27 cellular contexts compared by ENCODE assay signal in genomic region chr19:10640361-10640760, GRCh38. TPM values are rescaled to one million over a fixed set of nuclear protein-coding genes. Genes with fewer than 3 reads are reported as not detected.
"Had no signal": no experiment of that assay in that cellular context is flagged by ENCODE, and none has a peak within 500 bp of the region (broad histone marks: within the 10 kb centered on the region; RNA-seq: fewer than 3 reads in every experiment).

No MANE protein-coding gene starts in this region.

- H3K9me3 ChIP-seq: left lung, spleen, thyroid gland had no signal

- FAIRE-seq: endometrium, TTC549 had no signal

- DNase-seq: activated CD4-positive, alpha-beta T cell treated with anti-CD3 and anti-CD28 coated beads for 1 hour; activated CD4-positive, alpha-beta T cell treated with anti-CD3 and anti-CD28 coated beads, Interleukin-2, amount 50 U/mL, for 4 hours; activated CD8-positive, alpha-beta memory T cell treated with anti-CD3 and anti-CD28 coated beads, Interleukin-2, amount 10 ng/mL, durations not matched to agents 7 days and 5 days; activated naive CD4-positive, alpha-beta T cell; activated T-cell treated with anti-CD3 and anti-CD28 coated beads for 4 hours; aorta; effector CD4-positive, alpha-beta T cell; foreskin fibroblast; immature natural killer cell; left lung; naive thymus-derived CD4-positive, alpha-beta T cell; retina; spleen; stimulated activated CD4-positive, alpha-beta T cell treated with anti-CD3 and anti-CD28 coated beads, Interleukin-4, amount 100 ng/mL, for 1 hour; stimulated activated naive CD8-positive, alpha-beta T cell treated with anti-CD3 and anti-CD28 coated beads, Interleukin-15, Interleukin-2, amounts not matched to agents 100 U/mL and 50 U/mL, for 24 hours; T-helper 1 cell; WERI-Rb-1 had no signal

- H3K4me3 Mint-ChIP-seq: activated CD8-positive, alpha-beta memory T cell treated with anti-CD3 and anti-CD28 coated beads, Interleukin-2, amount 10 ng/mL, durations not matched to agents 7 days and 5 days; brain; dendritic cell treated with granulocyte-macrophage colony-stimulating factor and Interleukin-4, amounts not matched to agents 40 ng/mL and 50 ng/mL, for 4 days; immature natural killer cell; naive thymus-derived CD4-positive, alpha-beta T cell had no signal

- H3K79me2 ChIP-seq: hepatocyte had no signal

- H3K27me3 Mint-ChIP-seq: activated CD8-positive, alpha-beta memory T cell treated with anti-CD3 and anti-CD28 coated beads, Interleukin-2, amount 10 ng/mL, durations not matched to agents 7 days and 5 days; naive thymus-derived CD4-positive, alpha-beta T cell; progenitor cell of endocrine pancreas had no signal

- H2AFZ ChIP-seq: hepatocyte had no signal

- H3K4me2 ChIP-seq: hepatocyte had no signal

- H3K27ac Mint-ChIP-seq: activated CD8-positive, alpha-beta memory T cell treated with anti-CD3 and anti-CD28 coated beads, Interleukin-2, amount 10 ng/mL, durations not matched to agents 7 days and 5 days; brain; dendritic cell treated with granulocyte-macrophage colony-stimulating factor and Interleukin-4, amounts not matched to agents 40 ng/mL and 50 ng/mL, for 4 days; progenitor cell of endocrine pancreas had no signal

- H3K27ac ChIP-seq: hepatocyte, WERI-Rb-1 had no signal

- H3K27me3 ChIP-seq: hepatocyte, left lung, spleen, thyroid gland had no signal

- H3K4me3 ChIP-seq: hepatocyte, left lung, lung, spleen, thyroid gland had no signal

- H3K9me3 Mint-ChIP-seq: dendritic cell treated with granulocyte-macrophage colony-stimulating factor and Interleukin-4, amounts not matched to agents 40 ng/mL and 50 ng/mL, for 4 days; naive thymus-derived CD4-positive, alpha-beta T cell had no signal

- ATAC-seq: activated CD8-positive, alpha-beta memory T cell treated with anti-CD3 and anti-CD28 coated beads, Interleukin-2, amount 10 ng/mL, durations not matched to agents 7 days and 5 days; stimulated activated naive CD8-positive, alpha-beta T cell treated with anti-CD3 and anti-CD28 coated beads, Interleukin-15, Interleukin-2, amounts not matched to agents 100 U/mL and 50 U/mL, for 24 hours had no signal

RNA-seq across cellular contexts. Expression of gene AP1M2, which starts 53.2 kb away (rescaled TPM):
- total RNA-seq: activated CD8-positive, alpha-beta memory T cell treated with anti-CD3 and anti-CD28 coated beads, Interleukin-2, amount 10 ng/mL, durations not matched to agents 7 days and 5 days; aorta; cardiac septum; naive thymus-derived CD4-positive, alpha-beta T cell; osteocyte had no signal
- polyA plus RNA-seq: naive thymus-derived CD4-positive, alpha-beta T cell had no signal
